Comparison of ENCODE assay signal across 1 cellular context in the genomic region with DNA sequence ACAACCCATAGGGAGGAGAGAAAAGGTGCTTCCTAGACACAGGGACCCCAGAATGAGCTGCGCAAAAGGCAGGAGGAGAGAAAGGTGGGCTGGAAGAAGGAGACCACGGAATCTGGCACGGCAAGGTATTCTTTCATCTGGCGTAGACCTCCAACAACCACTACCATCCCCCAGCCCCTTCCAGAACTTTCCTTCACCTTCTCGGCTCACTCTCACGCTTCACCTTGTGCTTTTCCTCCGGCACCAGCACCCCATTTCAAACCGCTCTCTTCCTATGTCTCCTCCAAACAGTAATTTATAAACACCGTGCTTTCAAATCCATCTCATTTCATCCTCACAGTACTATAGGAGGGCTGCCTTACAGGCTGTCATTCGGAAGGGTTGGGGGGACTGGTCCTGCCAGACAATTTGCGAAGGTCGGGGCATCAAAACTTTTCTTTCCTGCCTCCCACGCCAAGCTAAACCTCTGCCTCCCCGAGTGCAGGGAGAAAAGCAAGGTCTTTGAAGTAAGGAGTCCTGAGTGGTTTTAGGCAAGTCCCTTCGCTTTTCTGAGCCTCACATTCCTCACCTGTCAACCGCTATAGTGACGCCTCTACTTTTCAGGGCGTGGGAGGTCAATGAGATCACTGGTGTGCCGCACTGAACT.
TF ChIP-seq lines count a peak whose summit lies in the region.

No MANE protein-coding gene starts in this region.

TF ChIP-seq in K562, 482 proteins besides CTCF, POLR2A, EP300 and RAD21:
- TF ChIP-seq SMARCB1 (IDR thresholded peaks at IDR 0.05; ENCODE audit: insufficient read length, low read depth) (no peak), MAFG (tag; conservative IDR thresholded peaks at IDR 0.05) (no peak), ZNF79 (CRISPR knock-in tag; IDR thresholded peaks at IDR 0.05; ENCODE audit: low read depth) (no peak), BACH1 (tag; IDR thresholded peaks at IDR 0.05) (no peak), SAP30 (IDR thresholded peaks at IDR 0.05; ENCODE audit: borderline replicate concordance, insufficient read depth, low read depth, low read length, poor library complexity, severe bottlenecking) (peak; percentile 16), NFRKB (IDR thresholded peaks at IDR 0.05; ENCODE audit: low read depth) (no peak), IFI16 (CRISPR knock-in tag; IDR thresholded peaks at IDR 0.05) (no peak), BHLHE40 (IDR thresholded peaks at IDR 0.05; ENCODE audit: low read length) (no peak), HCFC1 (IDR thresholded peaks at IDR 0.05; ENCODE audit: low read depth, low read length) (no peak), CREB1 (IDR thresholded peaks at IDR 0.05) (no peak), CREB1 (CRISPR knock-in tag; IDR thresholded peaks at IDR 0.05) (no peak), HDAC8 (tag; IDR thresholded peaks at IDR 0.05) (no peak), MEIS2 (IDR thresholded peaks at IDR 0.05; ENCODE audit: partially characterized antibody) (peak; percentile 38), ZFP36 (IDR thresholded peaks at IDR 0.05; ENCODE audit: low read depth, low read length, partially characterized antibody) (no peak), SAFB2 (IDR thresholded peaks at IDR 0.05; ENCODE audit: borderline replicate concordance, low read depth, low read length, severe bottlenecking) (no peak), GATAD2A (IDR thresholded peaks at IDR 0.05) (no peak), NFIC (IDR thresholded peaks at IDR 0.05) (no peak), CBFA2T2 (conservative IDR thresholded peaks at IDR 0.05) (no peak), ZFPM2 (CRISPR knock-in tag; IDR thresholded peaks at IDR 0.05) (no peak), ILK (tag; IDR thresholded peaks at IDR 0.05; ENCODE audit: borderline replicate concordance, low read depth) (no peak), ZZZ3 (IDR thresholded peaks at IDR 0.05) (no peak), BRCA1 (IDR thresholded peaks at IDR 0.05) (no peak), BRCA1 (CRISPR knock-in tag; IDR thresholded peaks at IDR 0.05) (no peak), CHCHD3 (CRISPR knock-in tag; IDR thresholded peaks at IDR 0.05) (no peak), POLR2AphosphoS5 (IDR thresholded peaks at IDR 0.05; ENCODE audit: control insufficient read depth, insufficient read depth, low read depth, low read length) (no peak), JUND (IDR thresholded peaks at IDR 0.05; ENCODE audit: borderline replicate concordance, low read depth, low read length) (no peak), JUND (tag; IDR thresholded peaks at IDR 0.05; ENCODE audit: borderline replicate concordance, low read depth, low read length) (peak; percentile 15; the same call in 1 of the 3 replicates), CREM (IDR thresholded peaks at IDR 0.05; ENCODE audit: low read depth) (peak; percentile 50; the same call in 1 of the 2 replicates), ESRRB (CRISPR knock-in tag; IDR thresholded peaks at IDR 0.05; ENCODE audit: borderline replicate concordance) (no peak), KLF10 (CRISPR knock-in tag; IDR thresholded peaks at IDR 0.05) (no peak), EGR1 (conservative IDR thresholded peaks at IDR 0.05) (peak; percentile 59), ZNF134 (CRISPR knock-in tag; conservative IDR thresholded peaks at IDR 0.05) (peak; percentile 71), TEAD4 (IDR thresholded peaks at IDR 0.05; ENCODE audit: low read length) (0 out of 2 replicates have a peak, but pooled peaks have one; percentile 5), TEAD4 (CRISPR knock-in tag; IDR thresholded peaks at IDR 0.05; ENCODE audit: borderline replicate concordance) (no peak), HNRNPH1 (optimal IDR thresholded peaks at IDR 0.05; ENCODE audit: low read depth, low read length) (no peak), NFYB (IDR thresholded peaks at IDR 0.05; ENCODE audit: extremely low read depth, insufficient read length) (no peak), ZNF174 (CRISPR knock-in tag; IDR thresholded peaks at IDR 0.05) (no peak), GABPB1 (CRISPR knock-in tag; IDR thresholded peaks at IDR 0.05) (no peak)
- TF ChIP-seq, protein P1, sequence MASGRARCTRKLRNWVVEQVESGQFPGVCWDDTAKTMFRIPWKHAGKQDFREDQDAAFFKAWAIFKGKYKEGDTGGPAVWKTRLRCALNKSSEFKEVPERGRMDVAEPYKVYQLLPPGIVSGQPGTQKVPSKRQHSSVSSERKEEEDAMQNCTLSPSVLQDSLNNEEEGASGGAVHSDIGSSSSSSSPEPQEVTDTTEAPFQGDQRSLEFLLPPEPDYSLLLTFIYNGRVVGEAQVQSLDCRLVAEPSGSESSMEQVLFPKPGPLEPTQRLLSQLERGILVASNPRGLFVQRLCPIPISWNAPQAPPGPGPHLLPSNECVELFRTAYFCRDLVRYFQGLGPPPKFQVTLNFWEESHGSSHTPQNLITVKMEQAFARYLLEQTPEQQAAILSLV (tag; IDR thresholded peaks at IDR 0.05): no peak
- TF ChIP-seq, protein P2, sequence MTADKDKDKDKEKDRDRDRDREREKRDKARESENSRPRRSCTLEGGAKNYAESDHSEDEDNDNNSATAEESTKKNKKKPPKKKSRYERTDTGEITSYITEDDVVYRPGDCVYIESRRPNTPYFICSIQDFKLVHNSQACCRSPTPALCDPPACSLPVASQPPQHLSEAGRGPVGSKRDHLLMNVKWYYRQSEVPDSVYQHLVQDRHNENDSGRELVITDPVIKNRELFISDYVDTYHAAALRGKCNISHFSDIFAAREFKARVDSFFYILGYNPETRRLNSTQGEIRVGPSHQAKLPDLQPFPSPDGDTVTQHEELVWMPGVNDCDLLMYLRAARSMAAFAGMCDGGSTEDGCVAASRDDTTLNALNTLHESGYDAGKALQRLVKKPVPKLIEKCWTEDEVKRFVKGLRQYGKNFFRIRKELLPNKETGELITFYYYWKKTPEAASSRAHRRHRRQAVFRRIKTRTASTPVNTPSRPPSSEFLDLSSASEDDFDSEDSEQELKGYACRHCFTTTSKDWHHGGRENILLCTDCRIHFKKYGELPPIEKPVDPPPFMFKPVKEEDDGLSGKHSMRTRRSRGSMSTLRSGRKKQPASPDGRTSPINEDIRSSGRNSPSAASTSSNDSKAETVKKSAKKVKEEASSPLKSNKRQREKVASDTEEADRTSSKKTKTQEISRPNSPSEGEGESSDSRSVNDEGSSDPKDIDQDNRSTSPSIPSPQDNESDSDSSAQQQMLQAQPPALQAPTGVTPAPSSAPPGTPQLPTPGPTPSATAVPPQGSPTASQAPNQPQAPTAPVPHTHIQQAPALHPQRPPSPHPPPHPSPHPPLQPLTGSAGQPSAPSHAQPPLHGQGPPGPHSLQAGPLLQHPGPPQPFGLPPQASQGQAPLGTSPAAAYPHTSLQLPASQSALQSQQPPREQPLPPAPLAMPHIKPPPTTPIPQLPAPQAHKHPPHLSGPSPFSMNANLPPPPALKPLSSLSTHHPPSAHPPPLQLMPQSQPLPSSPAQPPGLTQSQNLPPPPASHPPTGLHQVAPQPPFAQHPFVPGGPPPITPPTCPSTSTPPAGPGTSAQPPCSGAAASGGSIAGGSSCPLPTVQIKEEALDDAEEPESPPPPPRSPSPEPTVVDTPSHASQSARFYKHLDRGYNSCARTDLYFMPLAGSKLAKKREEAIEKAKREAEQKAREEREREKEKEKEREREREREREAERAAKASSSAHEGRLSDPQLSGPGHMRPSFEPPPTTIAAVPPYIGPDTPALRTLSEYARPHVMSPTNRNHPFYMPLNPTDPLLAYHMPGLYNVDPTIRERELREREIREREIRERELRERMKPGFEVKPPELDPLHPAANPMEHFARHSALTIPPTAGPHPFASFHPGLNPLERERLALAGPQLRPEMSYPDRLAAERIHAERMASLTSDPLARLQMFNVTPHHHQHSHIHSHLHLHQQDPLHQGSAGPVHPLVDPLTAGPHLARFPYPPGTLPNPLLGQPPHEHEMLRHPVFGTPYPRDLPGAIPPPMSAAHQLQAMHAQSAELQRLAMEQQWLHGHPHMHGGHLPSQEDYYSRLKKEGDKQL (CRISPR knock-in tag; IDR thresholded peaks at IDR 0.05; ENCODE audit: borderline replicate concordance): no peak
- TF ChIP-seq, protein P3, sequence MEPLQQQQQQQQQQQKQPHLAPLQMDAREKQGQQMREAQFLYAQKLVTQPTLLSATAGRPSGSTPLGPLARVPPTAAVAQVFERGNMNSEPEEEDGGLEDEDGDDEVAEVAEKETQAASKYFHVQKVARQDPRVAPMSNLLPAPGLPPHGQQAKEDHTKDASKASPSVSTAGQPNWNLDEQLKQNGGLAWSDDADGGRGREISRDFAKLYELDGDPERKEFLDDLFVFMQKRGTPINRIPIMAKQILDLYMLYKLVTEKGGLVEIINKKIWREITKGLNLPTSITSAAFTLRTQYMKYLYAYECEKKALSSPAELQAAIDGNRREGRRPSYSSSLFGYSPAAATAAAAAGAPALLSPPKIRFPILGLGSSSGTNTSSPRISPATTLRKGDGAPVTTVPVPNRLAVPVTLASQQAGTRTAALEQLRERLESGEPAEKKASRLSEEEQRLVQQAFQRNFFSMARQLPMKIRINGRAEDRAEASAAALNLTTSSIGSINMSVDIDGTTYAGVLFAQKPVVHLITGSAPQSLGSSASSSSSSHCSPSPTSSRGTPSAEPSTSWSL (CRISPR knock-in tag; IDR thresholded peaks at IDR 0.05; ENCODE audit: borderline replicate concordance): no peak
- TF ChIP-seq, protein P4, sequence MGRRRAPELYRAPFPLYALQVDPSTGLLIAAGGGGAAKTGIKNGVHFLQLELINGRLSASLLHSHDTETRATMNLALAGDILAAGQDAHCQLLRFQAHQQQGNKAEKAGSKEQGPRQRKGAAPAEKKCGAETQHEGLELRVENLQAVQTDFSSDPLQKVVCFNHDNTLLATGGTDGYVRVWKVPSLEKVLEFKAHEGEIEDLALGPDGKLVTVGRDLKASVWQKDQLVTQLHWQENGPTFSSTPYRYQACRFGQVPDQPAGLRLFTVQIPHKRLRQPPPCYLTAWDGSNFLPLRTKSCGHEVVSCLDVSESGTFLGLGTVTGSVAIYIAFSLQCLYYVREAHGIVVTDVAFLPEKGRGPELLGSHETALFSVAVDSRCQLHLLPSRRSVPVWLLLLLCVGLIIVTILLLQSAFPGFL (CRISPR knock-in tag; IDR thresholded peaks at IDR 0.05): no peak
- TF ChIP-seq, protein P5, sequence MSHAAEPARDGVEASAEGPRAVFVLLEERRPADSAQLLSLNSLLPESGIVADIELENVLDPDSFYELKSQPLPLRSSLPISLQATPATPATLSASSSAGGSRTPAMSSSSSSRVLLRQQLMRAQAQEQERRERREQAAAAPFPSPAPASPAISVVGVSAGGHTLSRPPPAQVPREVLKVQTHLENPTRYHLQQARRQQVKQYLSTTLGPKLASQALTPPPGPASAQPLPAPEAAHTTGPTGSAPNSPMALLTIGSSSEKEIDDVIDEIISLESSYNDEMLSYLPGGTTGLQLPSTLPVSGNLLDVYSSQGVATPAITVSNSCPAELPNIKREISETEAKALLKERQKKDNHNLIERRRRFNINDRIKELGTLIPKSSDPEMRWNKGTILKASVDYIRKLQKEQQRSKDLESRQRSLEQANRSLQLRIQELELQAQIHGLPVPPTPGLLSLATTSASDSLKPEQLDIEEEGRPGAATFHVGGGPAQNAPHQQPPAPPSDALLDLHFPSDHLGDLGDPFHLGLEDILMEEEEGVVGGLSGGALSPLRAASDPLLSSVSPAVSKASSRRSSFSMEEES (CRISPR knock-in tag; IDR thresholded peaks at IDR 0.05): no peak
- TF ChIP-seq, protein P6, sequence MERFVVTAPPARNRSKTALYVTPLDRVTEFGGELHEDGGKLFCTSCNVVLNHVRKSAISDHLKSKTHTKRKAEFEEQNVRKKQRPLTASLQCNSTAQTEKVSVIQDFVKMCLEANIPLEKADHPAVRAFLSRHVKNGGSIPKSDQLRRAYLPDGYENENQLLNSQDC (CRISPR knock-in tag; IDR thresholded peaks at IDR 0.05): no peak
- TF ChIP-seq, protein P7, sequence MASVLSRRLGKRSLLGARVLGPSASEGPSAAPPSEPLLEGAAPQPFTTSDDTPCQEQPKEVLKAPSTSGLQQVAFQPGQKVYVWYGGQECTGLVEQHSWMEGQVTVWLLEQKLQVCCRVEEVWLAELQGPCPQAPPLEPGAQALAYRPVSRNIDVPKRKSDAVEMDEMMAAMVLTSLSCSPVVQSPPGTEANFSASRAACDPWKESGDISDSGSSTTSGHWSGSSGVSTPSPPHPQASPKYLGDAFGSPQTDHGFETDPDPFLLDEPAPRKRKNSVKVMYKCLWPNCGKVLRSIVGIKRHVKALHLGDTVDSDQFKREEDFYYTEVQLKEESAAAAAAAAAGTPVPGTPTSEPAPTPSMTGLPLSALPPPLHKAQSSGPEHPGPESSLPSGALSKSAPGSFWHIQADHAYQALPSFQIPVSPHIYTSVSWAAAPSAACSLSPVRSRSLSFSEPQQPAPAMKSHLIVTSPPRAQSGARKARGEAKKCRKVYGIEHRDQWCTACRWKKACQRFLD (CRISPR knock-in tag; IDR thresholded peaks at IDR 0.05): no peak
- TF ChIP-seq, protein P8, sequence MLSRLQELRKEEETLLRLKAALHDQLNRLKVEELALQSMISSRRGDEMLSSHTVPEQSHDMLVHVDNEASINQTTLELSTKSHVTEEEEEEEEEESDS (CRISPR knock-in tag; IDR thresholded peaks at IDR 0.05): no peak
- TF ChIP-seq, protein P9, sequence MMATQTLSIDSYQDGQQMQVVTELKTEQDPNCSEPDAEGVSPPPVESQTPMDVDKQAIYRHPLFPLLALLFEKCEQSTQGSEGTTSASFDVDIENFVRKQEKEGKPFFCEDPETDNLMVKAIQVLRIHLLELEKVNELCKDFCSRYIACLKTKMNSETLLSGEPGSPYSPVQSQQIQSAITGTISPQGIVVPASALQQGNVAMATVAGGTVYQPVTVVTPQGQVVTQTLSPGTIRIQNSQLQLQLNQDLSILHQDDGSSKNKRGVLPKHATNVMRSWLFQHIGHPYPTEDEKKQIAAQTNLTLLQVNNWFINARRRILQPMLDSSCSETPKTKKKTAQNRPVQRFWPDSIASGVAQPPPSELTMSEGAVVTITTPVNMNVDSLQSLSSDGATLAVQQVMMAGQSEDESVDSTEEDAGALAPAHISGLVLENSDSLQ (IDR thresholded peaks at IDR 0.05): peak; percentile 30
- TF ChIP-seq, protein P10, sequence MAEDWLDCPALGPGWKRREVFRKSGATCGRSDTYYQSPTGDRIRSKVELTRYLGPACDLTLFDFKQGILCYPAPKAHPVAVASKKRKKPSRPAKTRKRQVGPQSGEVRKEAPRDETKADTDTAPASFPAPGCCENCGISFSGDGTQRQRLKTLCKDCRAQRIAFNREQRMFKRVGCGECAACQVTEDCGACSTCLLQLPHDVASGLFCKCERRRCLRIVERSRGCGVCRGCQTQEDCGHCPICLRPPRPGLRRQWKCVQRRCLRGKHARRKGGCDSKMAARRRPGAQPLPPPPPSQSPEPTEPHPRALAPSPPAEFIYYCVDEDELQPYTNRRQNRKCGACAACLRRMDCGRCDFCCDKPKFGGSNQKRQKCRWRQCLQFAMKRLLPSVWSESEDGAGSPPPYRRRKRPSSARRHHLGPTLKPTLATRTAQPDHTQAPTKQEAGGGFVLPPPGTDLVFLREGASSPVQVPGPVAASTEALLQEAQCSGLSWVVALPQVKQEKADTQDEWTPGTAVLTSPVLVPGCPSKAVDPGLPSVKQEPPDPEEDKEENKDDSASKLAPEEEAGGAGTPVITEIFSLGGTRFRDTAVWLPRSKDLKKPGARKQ (CRISPR knock-in tag; IDR thresholded peaks at IDR 0.05): 0 out of 2 replicates have a peak, but pooled peaks have one; percentile 10
